In the genomic region with DNA sequence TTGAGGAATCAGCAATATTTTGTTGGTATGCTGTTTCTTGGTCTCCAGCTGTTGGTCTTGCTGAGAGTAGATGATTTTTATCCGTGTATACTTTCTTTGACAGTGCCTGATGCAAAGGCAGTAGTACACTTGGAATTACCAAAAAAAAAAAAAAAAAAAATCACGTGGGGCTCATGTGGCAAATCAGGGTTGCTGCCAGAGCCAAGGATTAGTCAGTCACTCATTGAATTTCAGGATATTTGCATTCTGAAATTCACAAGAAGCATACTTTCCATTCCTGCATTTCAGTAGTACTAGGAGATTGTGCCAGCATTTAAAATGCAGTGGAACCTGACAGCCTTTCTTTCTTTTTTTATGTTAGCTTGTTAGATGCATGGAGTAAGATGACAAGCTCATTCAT, we compare ENCODE assay signal across 11 cellular contexts. TPM values are rescaled to one million over a fixed set of nuclear protein-coding genes. Genes with fewer than 3 reads are reported as not detected.
DNase-seq lines count a peak whose midpoint lies in the region; ATAC-seq, FAIRE-seq and TF ChIP-seq lines count a peak whose summit lies in the region.
"Had no signal": no experiment of that assay in that cellular context is flagged by ENCODE, and none has a peak within 500 bp of the region (broad histone marks: within the 10 kb centered on the region; RNA-seq: fewer than 3 reads in every experiment).

No MANE protein-coding gene starts in this region.

- no peaks in the 10 kb centered on the region for H3K4me1 ChIP-seq in smooth muscle cell (ENCODE audit: low read depth)
- H3K4me1 ChIP-seq: breast epithelium had no signal

- H4K20me1 ChIP-seq in smooth muscle cell (ENCODE audit: low read depth) = no peaks in the 10 kb centered on the region

- TF ChIP-seq CTCF in AG09309 (IDR thresholded peaks at IDR 0.05; ENCODE audit: control insufficient read depth, insufficient read depth, low read depth, low read length, missing control alignments) (no peak), bronchial epithelial cell (IDR thresholded peaks at IDR 0.05; ENCODE audit: insufficient read depth, low read length, severe bottlenecking) (no peak), smooth muscle cell (IDR thresholded peaks at IDR 0.05; ENCODE audit: borderline replicate concordance, insufficient read depth, poor library complexity, severe bottlenecking) (no peak)

- FAIRE-seq in bronchial epithelial cell (lab: Jason Lieb, UNC) (no peak), HTR-8/SVneo (lab: Jason Lieb, UNC) (no peak)

- H3K27me3 ChIP-seq in bronchial epithelial cell (ENCODE audit: control insufficient read depth, insufficient read depth, low read length) (no peaks in the 10 kb centered on the region), smooth muscle cell (ENCODE audit: low read depth) (no peaks in the 10 kb centered on the region)
- H3K27me3 ChIP-seq: breast epithelium had no signal

- H3K4me2 ChIP-seq in smooth muscle cell = no peak overlapping the region

- H3K36me3 ChIP-seq in bronchial epithelial cell (ENCODE audit: control insufficient read depth, insufficient read depth, low read length) (no peaks in the 10 kb centered on the region), smooth muscle cell (ENCODE audit: low read depth) (no peaks in the 10 kb centered on the region)
- H3K36me3 ChIP-seq: breast epithelium had no signal

- peak; percentile 46 for DNase-seq in AG09309 (ENCODE audit: low read depth)
- peak; percentile 31 for DNase-seq in HS-5 (ENCODE audit: low read depth)
- DNase-seq in bronchial epithelial cell (ENCODE audit: low read depth) = peak; percentile 63
- DNase-seq in left lobe of liver (ENCODE audit: low spot score) = no peak
- no peak for DNase-seq in HTR-8/SVneo (ENCODE audit: insufficient read length, low spot score)
- no peak for DNase-seq in LoVo (ENCODE audit: low spot score)
- no peak for DNase-seq in smooth muscle cell (lab: John Stamatoyannopoulos, UW; ENCODE audit: unreplicated experiment)
- DNase-seq in central memory CD4-positive, alpha-beta T cell = no peak
- DNase-seq: activated T-cell treated with anti-CD3 and anti-CD28 coated beads, Interleukin-2, amount 50 U/mL, for 1 hour; psoas muscle had no signal

- H3K4me3 ChIP-seq in AG09309 (ENCODE audit: control insufficient read depth, low read depth, low read length) (no peak overlapping the region), bronchial epithelial cell (ENCODE audit: low read depth, low read length) (no peak overlapping the region), smooth muscle cell (no peak overlapping the region)
- H3K4me3 ChIP-seq: breast epithelium, psoas muscle had no signal

- H3K9ac ChIP-seq in smooth muscle cell (ENCODE audit: low read depth) = no peak overlapping the region

- peak; percentile 22 for ATAC-seq in left lobe of liver

- H3K27ac ChIP-seq in smooth muscle cell (ENCODE audit: low read depth) = no peak overlapping the region
- H3K27ac ChIP-seq: breast epithelium, psoas muscle had no signal

- no peak overlapping the region for H2AFZ ChIP-seq in smooth muscle cell (ENCODE audit: low read depth)

- H3F3A ChIP-seq in smooth muscle cell (ENCODE audit: low read depth) = no peaks in the 10 kb centered on the region

- no peaks in the 10 kb centered on the region for H3K79me2 ChIP-seq in smooth muscle cell (ENCODE audit: low read depth)

- 28% methylated on average over 2 of the region's 2 CpGs for WGBS in smooth muscle cell (ENCODE audit: low lambda C conversion rate)

- H3K9me3 ChIP-seq in smooth muscle cell (replicated peaks; ENCODE audit: low read depth) = no peaks in the 10 kb centered on the region
- H3K9me3 ChIP-seq: breast epithelium, psoas muscle had no signal

RNA-seq across cellular contexts. Expression of a gene that starts 58.6 kb away (rescaled TPM):
- total RNA-seq in bronchial epithelial cell (13.7 and 16.9 TPM in 2 replicates), left lobe of liver (12.2 TPM), smooth muscle cell (4.5 and 11.2 TPM in 2 replicates)
- polyA plus RNA-seq in smooth muscle cell = 2.7 and 5.2 TPM in 2 replicates

Comparison
In these comparisons a context has a peak if more than half of its experiments do, and no peak if none do; other contexts are left out.
1. DNase-seq: peak in AG09309 (single experiment), HS-5 (single experiment) and bronchial epithelial cell (single experiment); none in left lobe of liver (single experiment), HTR-8/SVneo (single experiment), LoVo (single experiment), smooth muscle cell (single experiment) and central memory CD4-positive, alpha-beta T cell (single experiment).